In the genomic region with DNA sequence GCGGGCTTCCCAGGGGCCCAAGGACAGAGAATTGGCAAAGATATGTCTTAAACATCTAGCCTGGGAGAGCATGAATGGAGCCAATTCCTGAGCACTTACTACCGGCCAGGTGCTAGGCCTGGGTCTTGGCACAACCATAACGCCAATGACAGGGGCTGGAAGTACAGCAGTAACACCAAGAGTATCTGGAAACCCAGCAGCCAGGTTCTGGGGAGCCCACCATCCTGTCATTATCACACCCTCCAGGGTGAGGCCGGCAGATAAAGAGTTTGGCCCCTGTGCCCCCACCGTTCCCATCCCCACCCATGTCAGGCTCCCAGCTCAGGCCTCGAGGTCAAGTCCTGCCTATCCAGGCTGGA, we compare ENCODE assay signal across 1 cellular context.
TF ChIP-seq lines count a peak whose summit lies in the region.

No MANE protein-coding gene starts in this region.

TF ChIP-seq in HepG2, 621 proteins besides CTCF, POLR2A, EP300 and RAD21 (continues in another document):
- no peak for TF ChIP-seq PHF5A (CRISPR knock-in tag; IDR thresholded peaks at IDR 0.05; ENCODE audit: low read depth, unreplicated experiment)
- TF ChIP-seq EED (CRISPR knock-in tag; IDR thresholded peaks at IDR 0.05): peak; percentile 91; the same call in 1 of the 2 replicates
- TF ChIP-seq ZNF383 (CRISPR knock-in tag; IDR thresholded peaks at IDR 0.05; ENCODE audit: borderline replicate concordance): no peak
- TF ChIP-seq ZNF205 (CRISPR knock-in tag; IDR thresholded peaks at IDR 0.05): peak; percentile 61; the same call in 1 of the 2 replicates
- no peak for TF ChIP-seq ZMYM2 (CRISPR knock-in tag; IDR thresholded peaks at IDR 0.05)
- no peak for TF ChIP-seq PLRG1 (conservative IDR thresholded peaks at IDR 0.05)
- TF ChIP-seq ZNF83 (CRISPR knock-in tag; IDR thresholded peaks at IDR 0.05; ENCODE audit: borderline replicate concordance): no peak
- TF ChIP-seq FLYWCH1 (CRISPR knock-in tag; IDR thresholded peaks at IDR 0.05): no peak
- TF ChIP-seq MED13 (CRISPR knock-in tag; IDR thresholded peaks at IDR 0.05): no peak
- TF ChIP-seq, protein P1, sequence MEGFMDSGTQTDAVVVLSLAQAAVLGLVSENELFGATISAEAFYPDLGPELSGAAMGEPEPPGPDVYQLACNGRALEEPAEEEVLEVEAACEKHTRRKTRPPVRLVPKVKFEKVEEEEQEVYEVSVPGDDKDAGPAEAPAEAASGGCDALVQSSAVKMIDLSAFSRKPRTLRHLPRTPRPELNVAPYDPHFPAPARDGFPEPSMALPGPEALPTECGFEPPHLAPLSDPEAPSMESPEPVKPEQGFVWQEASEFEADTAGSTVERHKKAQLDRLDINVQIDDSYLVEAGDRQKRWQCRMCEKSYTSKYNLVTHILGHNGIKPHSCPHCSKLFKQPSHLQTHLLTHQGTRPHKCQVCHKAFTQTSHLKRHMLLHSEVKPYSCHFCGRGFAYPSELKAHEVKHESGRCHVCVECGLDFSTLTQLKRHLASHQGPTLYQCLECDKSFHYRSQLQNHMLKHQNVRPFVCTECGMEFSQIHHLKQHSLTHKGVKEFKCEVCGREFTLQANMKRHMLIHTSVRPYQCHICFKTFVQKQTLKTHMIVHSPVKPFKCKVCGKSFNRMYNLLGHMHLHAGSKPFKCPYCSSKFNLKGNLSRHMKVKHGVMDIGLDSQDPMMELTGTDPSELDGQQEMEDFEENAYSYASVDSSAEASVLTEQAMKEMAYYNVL (CRISPR knock-in tag; IDR thresholded peaks at IDR 0.05; ENCODE audit: borderline replicate concordance): no peak
- no peak for TF ChIP-seq ZNF567 (CRISPR knock-in tag; IDR thresholded peaks at IDR 0.05; ENCODE audit: borderline replicate concordance)
- no peak for TF ChIP-seq ZBTB20 (CRISPR knock-in tag; IDR thresholded peaks at IDR 0.05; ENCODE audit: borderline replicate concordance, low read depth)
- TF ChIP-seq, protein P2, sequence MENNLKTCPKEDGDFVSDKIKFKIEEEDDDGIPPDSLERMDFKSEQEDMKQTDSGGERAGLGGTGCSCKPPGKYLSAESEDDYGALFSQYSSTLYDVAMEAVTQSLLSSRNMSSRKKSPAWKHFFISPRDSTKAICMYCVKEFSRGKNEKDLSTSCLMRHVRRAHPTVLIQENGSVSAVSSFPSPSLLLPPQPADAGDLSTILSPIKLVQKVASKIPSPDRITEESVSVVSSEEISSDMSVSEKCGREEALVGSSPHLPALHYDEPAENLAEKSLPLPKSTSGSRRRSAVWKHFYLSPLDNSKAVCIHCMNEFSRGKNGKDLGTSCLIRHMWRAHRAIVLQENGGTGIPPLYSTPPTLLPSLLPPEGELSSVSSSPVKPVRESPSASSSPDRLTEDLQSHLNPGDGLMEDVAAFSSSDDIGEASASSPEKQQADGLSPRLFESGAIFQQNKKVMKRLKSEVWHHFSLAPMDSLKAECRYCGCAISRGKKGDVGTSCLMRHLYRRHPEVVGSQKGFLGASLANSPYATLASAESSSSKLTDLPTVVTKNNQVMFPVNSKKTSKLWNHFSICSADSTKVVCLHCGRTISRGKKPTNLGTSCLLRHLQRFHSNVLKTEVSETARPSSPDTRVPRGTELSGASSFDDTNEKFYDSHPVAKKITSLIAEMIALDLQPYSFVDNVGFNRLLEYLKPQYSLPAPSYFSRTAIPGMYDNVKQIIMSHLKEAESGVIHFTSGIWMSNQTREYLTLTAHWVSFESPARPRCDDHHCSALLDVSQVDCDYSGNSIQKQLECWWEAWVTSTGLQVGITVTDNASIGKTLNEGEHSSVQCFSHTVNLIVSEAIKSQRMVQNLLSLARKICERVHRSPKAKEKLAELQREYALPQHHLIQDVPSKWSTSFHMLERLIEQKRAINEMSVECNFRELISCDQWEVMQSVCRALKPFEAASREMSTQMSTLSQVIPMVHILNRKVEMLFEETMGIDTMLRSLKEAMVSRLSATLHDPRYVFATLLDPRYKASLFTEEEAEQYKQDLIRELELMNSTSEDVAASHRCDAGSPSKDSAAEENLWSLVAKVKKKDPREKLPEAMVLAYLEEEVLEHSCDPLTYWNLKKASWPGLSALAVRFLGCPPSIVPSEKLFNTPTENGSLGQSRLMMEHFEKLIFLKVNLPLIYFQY (CRISPR knock-in tag; IDR thresholded peaks at IDR 0.05; ENCODE audit: borderline replicate concordance): 0 out of 2 replicates have a peak, but pooled peaks have one; percentile 5
- no peak for TF ChIP-seq BCL6 (CRISPR knock-in tag; IDR thresholded peaks at IDR 0.05)
- TF ChIP-seq, protein P3, sequence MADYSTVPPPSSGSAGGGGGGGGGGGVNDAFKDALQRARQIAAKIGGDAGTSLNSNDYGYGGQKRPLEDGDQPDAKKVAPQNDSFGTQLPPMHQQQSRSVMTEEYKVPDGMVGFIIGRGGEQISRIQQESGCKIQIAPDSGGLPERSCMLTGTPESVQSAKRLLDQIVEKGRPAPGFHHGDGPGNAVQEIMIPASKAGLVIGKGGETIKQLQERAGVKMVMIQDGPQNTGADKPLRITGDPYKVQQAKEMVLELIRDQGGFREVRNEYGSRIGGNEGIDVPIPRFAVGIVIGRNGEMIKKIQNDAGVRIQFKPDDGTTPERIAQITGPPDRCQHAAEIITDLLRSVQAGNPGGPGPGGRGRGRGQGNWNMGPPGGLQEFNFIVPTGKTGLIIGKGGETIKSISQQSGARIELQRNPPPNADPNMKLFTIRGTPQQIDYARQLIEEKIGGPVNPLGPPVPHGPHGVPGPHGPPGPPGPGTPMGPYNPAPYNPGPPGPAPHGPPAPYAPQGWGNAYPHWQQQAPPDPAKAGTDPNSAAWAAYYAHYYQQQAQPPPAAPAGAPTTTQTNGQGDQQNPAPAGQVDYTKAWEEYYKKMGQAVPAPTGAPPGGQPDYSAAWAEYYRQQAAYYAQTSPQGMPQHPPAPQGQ (CRISPR knock-in tag; IDR thresholded peaks at IDR 0.05; ENCODE audit: borderline replicate concordance): no peak
- TF ChIP-seq, protein P4, sequence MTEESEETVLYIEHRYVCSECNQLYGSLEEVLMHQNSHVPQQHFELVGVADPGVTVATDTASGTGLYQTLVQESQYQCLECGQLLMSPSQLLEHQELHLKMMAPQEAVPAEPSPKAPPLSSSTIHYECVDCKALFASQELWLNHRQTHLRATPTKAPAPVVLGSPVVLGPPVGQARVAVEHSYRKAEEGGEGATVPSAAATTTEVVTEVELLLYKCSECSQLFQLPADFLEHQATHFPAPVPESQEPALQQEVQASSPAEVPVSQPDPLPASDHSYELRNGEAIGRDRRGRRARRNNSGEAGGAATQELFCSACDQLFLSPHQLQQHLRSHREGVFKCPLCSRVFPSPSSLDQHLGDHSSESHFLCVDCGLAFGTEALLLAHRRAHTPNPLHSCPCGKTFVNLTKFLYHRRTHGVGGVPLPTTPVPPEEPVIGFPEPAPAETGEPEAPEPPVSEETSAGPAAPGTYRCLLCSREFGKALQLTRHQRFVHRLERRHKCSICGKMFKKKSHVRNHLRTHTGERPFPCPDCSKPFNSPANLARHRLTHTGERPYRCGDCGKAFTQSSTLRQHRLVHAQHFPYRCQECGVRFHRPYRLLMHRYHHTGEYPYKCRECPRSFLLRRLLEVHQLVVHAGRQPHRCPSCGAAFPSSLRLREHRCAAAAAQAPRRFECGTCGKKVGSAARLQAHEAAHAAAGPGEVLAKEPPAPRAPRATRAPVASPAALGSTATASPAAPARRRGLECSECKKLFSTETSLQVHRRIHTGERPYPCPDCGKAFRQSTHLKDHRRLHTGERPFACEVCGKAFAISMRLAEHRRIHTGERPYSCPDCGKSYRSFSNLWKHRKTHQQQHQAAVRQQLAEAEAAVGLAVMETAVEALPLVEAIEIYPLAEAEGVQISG (CRISPR knock-in tag; IDR thresholded peaks at IDR 0.05): 0 out of 2 replicates have a peak, but pooled peaks have one; percentile 12
- no peak for TF ChIP-seq JUNB (CRISPR knock-in tag; IDR thresholded peaks at IDR 0.05; ENCODE audit: borderline replicate concordance)
- TF ChIP-seq, protein P5, sequence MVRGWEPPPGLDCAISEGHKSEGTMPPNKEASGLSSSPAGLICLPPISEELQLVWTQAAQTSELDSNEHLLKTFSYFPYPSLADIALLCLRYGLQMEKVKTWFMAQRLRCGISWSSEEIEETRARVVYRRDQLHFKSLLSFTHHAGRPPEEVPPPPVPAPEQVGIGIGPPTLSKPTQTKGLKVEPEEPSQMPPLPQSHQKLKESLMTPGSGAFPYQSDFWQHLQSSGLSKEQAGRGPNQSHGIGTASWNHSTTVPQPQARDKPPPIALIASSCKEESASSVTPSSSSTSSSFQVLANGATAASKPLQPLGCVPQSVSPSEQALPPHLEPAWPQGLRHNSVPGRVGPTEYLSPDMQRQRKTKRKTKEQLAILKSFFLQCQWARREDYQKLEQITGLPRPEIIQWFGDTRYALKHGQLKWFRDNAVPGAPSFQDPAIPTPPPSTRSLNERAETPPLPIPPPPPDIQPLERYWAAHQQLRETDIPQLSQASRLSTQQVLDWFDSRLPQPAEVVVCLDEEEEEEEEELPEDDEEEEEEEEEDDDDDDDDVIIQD (CRISPR knock-in tag; IDR thresholded peaks at IDR 0.05; ENCODE audit: low read depth): no peak
- peak; percentile 73; the same call in 1 of the 2 replicates for TF ChIP-seq ZNF788 (CRISPR knock-in tag; IDR thresholded peaks at IDR 0.05; ENCODE audit: borderline replicate concordance)
- TF ChIP-seq, protein P6, sequence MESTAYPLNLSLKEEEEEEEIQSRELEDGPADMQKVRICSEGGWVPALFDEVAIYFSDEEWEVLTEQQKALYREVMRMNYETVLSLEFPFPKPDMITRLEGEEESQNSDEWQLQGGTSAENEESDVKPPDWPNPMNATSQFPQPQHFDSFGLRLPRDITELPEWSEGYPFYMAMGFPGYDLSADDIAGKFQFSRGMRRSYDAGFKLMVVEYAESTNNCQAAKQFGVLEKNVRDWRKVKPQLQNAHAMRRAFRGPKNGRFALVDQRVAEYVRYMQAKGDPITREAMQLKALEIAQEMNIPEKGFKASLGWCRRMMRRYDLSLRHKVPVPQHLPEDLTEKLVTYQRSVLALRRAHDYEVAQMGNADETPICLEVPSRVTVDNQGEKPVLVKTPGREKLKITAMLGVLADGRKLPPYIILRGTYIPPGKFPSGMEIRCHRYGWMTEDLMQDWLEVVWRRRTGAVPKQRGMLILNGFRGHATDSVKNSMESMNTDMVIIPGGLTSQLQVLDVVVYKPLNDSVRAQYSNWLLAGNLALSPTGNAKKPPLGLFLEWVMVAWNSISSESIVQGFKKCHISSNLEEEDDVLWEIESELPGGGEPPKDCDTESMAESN (CRISPR knock-in tag; conservative IDR thresholded peaks at IDR 0.05): no peak
- TF ChIP-seq ISX (CRISPR knock-in tag; conservative IDR thresholded peaks at IDR 0.05): no peak
- no peak for TF ChIP-seq NONO (IDR thresholded peaks at IDR 0.05)
- TF ChIP-seq NONO (CRISPR knock-in tag; conservative IDR thresholded peaks at IDR 0.05): 0 out of 2 replicates have a peak, but pooled peaks have one; percentile 13
- TF ChIP-seq MAZ (IDR thresholded peaks at IDR 0.05; ENCODE audit: borderline replicate concordance, low read depth, low read length): no peak
- TF ChIP-seq MAZ (CRISPR knock-in tag; IDR thresholded peaks at IDR 0.05; ENCODE audit: low read depth): 0 out of 2 replicates have a peak, but pooled peaks have one; percentile 55
- TF ChIP-seq, protein P7, sequence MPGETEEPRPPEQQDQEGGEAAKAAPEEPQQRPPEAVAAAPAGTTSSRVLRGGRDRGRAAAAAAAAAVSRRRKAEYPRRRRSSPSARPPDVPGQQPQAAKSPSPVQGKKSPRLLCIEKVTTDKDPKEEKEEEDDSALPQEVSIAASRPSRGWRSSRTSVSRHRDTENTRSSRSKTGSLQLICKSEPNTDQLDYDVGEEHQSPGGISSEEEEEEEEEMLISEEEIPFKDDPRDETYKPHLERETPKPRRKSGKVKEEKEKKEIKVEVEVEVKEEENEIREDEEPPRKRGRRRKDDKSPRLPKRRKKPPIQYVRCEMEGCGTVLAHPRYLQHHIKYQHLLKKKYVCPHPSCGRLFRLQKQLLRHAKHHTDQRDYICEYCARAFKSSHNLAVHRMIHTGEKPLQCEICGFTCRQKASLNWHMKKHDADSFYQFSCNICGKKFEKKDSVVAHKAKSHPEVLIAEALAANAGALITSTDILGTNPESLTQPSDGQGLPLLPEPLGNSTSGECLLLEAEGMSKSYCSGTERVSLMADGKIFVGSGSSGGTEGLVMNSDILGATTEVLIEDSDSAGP (CRISPR knock-in tag; IDR thresholded peaks at IDR 0.05; ENCODE audit: borderline replicate concordance): 0 out of 2 replicates have a peak, but pooled peaks have one; percentile 41
- no peak for TF ChIP-seq PPARG (CRISPR knock-in tag; conservative IDR thresholded peaks at IDR 0.05)
- TF ChIP-seq, protein P8, sequence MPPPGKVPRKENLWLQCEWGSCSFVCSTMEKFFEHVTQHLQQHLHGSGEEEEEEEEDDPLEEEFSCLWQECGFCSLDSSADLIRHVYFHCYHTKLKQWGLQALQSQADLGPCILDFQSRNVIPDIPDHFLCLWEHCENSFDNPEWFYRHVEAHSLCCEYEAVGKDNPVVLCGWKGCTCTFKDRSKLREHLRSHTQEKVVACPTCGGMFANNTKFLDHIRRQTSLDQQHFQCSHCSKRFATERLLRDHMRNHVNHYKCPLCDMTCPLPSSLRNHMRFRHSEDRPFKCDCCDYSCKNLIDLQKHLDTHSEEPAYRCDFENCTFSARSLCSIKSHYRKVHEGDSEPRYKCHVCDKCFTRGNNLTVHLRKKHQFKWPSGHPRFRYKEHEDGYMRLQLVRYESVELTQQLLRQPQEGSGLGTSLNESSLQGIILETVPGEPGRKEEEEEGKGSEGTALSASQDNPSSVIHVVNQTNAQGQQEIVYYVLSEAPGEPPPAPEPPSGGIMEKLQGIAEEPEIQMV (CRISPR knock-in tag; IDR thresholded peaks at IDR 0.05; ENCODE audit: low read depth): no peak
- 0 out of 2 replicates have a peak, but pooled peaks have one; percentile 32 for TF ChIP-seq SAFB2 (CRISPR knock-in tag; IDR thresholded peaks at IDR 0.05; ENCODE audit: borderline replicate concordance, low read depth)
- 0 out of 2 replicates have a peak, but pooled peaks have one; percentile 60 for TF ChIP-seq TBX2 (CRISPR knock-in tag; IDR thresholded peaks at IDR 0.05; ENCODE audit: borderline replicate concordance)
- TF ChIP-seq SAP130 (CRISPR knock-in tag; IDR thresholded peaks at IDR 0.05; ENCODE audit: low read depth): no peak
- TF ChIP-seq ZBTB7A (CRISPR knock-in tag; IDR thresholded peaks at IDR 0.05): no peak
- TF ChIP-seq ZSCAN9 (CRISPR knock-in tag; IDR thresholded peaks at IDR 0.05; ENCODE audit: borderline replicate concordance): 0 out of 2 replicates have a peak, but pooled peaks have one; percentile 12
- no peak for TF ChIP-seq ZNF225 (CRISPR knock-in tag; IDR thresholded peaks at IDR 0.05)
- 0 out of 2 replicates have a peak, but pooled peaks have one; percentile 2 for TF ChIP-seq SP2 (CRISPR knock-in tag; IDR thresholded peaks at IDR 0.05)
- 0 out of 2 replicates have a peak, but pooled peaks have one; percentile 0 for TF ChIP-seq ZNF572 (CRISPR knock-in tag; IDR thresholded peaks at IDR 0.05)
- peak; percentile 78 for TF ChIP-seq U2AF1 (optimal IDR thresholded peaks at IDR 0.05; ENCODE audit: low read depth, low read length)
- TF ChIP-seq PITX1 (CRISPR knock-in tag; IDR thresholded peaks at IDR 0.05): no peak
- TF ChIP-seq, protein P9, sequence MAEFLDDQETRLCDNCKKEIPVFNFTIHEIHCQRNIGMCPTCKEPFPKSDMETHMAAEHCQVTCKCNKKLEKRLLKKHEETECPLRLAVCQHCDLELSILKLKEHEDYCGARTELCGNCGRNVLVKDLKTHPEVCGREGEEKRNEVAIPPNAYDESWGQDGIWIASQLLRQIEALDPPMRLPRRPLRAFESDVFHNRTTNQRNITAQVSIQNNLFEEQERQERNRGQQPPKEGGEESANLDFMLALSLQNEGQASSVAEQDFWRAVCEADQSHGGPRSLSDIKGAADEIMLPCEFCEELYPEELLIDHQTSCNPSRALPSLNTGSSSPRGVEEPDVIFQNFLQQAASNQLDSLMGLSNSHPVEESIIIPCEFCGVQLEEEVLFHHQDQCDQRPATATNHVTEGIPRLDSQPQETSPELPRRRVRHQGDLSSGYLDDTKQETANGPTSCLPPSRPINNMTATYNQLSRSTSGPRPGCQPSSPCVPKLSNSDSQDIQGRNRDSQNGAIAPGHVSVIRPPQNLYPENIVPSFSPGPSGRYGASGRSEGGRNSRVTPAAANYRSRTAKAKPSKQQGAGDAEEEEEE (CRISPR knock-in tag; IDR thresholded peaks at IDR 0.05; ENCODE audit: borderline replicate concordance): 0 out of 2 replicates have a peak, but pooled peaks have one; percentile 25
